13 cellular contexts compared by ENCODE assay signal in genomic region chr5:107247427-107247826, GRCh38.
"Had no signal": no experiment of that assay in that cellular context is flagged by ENCODE, and none has a peak within 500 bp of the region (broad histone marks: within the 10 kb centered on the region; RNA-seq: fewer than 3 reads in every experiment).

No MANE protein-coding gene starts in this region.

- H3K4me3 ChIP-seq: body of pancreas, gastroesophageal sphincter, left lung, mucosa of descending colon, pancreas, sigmoid colon, thoracic aorta, upper lobe of right lung had no signal

- FAIRE-seq: pancreas had no signal

- H3K9me3 ChIP-seq: body of pancreas, gastroesophageal sphincter, left lung, mucosa of descending colon, pancreas, thoracic aorta, upper lobe of right lung had no signal

- H3K36me3 ChIP-seq: gastroesophageal sphincter, left lung, pancreas, sigmoid colon, thoracic aorta, upper lobe of right lung had no signal

- H3K27ac ChIP-seq: body of pancreas, epithelial cell of prostate, gastroesophageal sphincter, left lung, pancreas, sigmoid colon, thoracic aorta, upper lobe of right lung had no signal

- H3K27me3 ChIP-seq: body of pancreas, gastroesophageal sphincter, left lung, pancreas, sigmoid colon, upper lobe of right lung had no signal

- ATAC-seq: activated T-cell treated with anti-CD3 and anti-CD28 coated beads, Interleukin-2, amount 50 U/mL, for 72 hours; body of pancreas; gastroesophageal sphincter had no signal

- H3K4me1 ChIP-seq: body of pancreas, gastroesophageal sphincter, left lung, pancreas, sigmoid colon, upper lobe of right lung had no signal

- DNase-seq: activated B cell treated with CpG ODN at 0.5 μM for 24 hours; activated gamma-delta T cell; effector memory CD4-positive, alpha-beta T cell; sigmoid colon; upper lobe of right lung had no signal
